Comparison of ENCODE assay signal across 1 cellular context in the genomic region with DNA sequence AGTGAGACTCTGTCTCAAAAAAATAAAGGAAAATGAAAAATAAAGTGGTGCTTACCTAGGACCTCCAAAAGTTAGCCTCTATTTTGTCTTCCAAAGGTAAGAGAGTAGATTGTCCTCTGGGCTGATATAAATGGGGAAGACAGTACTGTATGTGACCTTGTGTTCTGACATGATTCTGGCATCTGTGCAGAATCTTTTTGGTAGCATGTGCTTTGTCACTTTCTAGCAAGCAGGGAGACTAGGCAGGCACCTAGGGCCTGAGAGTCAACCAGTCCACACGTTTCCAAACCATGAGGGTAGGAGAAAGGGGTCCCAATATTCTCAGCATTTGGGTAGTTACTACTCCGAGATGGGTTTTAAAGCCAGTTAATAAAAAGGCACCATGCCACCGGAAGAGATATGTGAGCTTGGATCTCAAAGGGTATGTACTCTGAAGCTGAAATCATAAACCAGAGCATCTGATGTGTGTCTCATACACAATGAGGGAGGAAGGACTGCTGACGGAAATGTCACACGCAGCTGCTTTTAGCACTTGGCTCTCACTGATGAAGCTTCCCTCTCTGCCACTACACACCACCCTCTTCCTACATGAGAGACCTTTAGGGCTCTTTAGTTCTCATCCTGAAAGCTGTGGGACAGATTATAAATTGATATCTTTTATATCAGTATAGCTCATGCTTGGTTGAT.
TF ChIP-seq lines count a peak whose summit lies in the region.

No MANE protein-coding gene starts in this region.

TF ChIP-seq in GM23338, 12 proteins besides CTCF, POLR2A, EP300 and RAD21 (continued from another document):
- TF ChIP-seq, protein P1, sequence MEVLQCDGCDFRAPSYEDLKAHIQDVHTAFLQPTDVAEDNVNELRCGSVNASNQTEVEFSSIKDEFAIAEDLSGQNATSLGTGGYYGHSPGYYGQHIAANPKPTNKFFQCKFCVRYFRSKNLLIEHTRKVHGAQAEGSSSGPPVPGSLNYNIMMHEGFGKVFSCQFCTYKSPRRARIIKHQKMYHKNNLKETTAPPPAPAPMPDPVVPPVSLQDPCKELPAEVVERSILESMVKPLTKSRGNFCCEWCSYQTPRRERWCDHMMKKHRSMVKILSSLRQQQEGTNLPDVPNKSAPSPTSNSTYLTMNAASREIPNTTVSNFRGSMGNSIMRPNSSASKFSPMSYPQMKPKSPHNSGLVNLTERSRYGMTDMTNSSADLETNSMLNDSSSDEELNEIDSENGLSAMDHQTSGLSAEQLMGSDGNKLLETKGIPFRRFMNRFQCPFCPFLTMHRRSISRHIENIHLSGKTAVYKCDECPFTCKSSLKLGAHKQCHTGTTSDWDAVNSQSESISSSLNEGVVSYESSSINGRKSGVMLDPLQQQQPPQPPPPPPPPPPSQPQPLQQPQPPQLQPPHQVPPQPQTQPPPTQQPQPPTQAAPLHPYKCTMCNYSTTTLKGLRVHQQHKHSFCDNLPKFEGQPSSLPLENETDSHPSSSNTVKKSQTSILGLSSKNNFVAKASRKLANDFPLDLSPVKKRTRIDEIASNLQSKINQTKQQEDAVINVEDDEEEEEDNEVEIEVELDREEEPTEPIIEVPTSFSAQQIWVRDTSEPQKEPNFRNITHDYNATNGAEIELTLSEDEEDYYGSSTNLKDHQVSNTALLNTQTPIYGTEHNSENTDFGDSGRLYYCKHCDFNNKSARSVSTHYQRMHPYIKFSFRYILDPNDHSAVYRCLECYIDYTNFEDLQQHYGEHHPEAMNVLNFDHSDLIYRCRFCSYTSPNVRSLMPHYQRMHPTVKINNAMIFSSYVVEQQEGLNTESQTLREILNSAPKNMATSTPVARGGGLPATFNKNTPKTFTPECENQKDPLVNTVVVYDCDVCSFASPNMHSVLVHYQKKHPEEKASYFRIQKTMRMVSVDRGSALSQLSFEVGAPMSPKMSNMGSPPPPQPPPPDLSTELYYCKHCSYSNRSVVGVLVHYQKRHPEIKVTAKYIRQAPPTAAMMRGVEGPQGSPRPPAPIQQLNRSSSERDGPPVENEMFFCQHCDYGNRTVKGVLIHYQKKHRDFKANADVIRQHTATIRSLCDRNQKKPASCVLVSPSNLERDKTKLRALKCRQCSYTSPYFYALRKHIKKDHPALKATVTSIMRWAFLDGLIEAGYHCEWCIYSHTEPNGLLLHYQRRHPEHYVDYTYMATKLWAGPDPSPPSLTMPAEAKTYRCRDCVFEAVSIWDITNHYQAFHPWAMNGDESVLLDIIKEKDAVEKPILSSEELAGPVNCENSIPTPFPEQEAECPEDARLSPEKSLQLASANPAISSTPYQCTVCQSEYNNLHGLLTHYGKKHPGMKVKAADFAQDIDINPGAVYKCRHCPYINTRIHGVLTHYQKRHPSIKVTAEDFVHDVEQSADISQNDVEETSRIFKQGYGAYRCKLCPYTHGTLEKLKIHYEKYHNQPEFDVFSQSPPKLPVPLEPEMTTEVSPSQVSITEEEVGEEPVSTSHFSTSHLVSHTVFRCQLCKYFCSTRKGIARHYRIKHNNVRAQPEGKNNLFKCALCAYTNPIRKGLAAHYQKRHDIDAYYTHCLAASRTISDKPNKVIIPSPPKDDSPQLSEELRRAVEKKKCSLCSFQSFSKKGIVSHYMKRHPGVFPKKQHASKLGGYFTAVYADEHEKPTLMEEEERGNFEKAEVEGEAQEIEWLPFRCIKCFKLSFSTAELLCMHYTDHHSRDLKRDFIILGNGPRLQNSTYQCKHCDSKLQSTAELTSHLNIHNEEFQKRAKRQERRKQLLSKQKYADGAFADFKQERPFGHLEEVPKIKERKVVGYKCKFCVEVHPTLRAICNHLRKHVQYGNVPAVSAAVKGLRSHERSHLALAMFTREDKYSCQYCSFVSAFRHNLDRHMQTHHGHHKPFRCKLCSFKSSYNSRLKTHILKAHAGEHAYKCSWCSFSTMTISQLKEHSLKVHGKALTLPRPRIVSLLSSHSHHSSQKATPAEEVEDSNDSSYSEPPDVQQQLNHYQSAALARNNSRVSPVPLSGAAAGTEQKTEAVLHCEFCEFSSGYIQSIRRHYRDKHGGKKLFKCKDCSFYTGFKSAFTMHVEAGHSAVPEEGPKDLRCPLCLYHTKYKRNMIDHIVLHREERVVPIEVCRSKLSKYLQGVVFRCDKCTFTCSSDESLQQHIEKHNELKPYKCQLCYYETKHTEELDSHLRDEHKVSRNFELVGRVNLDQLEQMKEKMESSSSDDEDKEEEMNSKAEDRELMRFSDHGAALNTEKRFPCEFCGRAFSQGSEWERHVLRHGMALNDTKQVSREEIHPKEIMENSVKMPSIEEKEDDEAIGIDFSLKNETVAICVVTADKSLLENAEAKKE (CRISPR knock-in tag; IDR thresholded peaks at IDR 0.05), result no peak
- TF ChIP-seq, protein P2, sequence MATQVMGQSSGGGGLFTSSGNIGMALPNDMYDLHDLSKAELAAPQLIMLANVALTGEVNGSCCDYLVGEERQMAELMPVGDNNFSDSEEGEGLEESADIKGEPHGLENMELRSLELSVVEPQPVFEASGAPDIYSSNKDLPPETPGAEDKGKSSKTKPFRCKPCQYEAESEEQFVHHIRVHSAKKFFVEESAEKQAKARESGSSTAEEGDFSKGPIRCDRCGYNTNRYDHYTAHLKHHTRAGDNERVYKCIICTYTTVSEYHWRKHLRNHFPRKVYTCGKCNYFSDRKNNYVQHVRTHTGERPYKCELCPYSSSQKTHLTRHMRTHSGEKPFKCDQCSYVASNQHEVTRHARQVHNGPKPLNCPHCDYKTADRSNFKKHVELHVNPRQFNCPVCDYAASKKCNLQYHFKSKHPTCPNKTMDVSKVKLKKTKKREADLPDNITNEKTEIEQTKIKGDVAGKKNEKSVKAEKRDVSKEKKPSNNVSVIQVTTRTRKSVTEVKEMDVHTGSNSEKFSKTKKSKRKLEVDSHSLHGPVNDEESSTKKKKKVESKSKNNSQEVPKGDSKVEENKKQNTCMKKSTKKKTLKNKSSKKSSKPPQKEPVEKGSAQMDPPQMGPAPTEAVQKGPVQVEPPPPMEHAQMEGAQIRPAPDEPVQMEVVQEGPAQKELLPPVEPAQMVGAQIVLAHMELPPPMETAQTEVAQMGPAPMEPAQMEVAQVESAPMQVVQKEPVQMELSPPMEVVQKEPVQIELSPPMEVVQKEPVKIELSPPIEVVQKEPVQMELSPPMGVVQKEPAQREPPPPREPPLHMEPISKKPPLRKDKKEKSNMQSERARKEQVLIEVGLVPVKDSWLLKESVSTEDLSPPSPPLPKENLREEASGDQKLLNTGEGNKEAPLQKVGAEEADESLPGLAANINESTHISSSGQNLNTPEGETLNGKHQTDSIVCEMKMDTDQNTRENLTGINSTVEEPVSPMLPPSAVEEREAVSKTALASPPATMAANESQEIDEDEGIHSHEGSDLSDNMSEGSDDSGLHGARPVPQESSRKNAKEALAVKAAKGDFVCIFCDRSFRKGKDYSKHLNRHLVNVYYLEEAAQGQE (IDR thresholded peaks at IDR 0.05; ENCODE audit: unreplicated experiment), result no peak
- TF ChIP-seq, protein P3, sequence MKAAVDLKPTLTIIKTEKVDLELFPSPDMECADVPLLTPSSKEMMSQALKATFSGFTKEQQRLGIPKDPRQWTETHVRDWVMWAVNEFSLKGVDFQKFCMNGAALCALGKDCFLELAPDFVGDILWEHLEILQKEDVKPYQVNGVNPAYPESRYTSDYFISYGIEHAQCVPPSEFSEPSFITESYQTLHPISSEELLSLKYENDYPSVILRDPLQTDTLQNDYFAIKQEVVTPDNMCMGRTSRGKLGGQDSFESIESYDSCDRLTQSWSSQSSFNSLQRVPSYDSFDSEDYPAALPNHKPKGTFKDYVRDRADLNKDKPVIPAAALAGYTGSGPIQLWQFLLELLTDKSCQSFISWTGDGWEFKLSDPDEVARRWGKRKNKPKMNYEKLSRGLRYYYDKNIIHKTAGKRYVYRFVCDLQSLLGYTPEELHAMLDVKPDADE (IDR thresholded peaks at IDR 0.05), result no peak
- TF ChIP-seq NANOG (IDR thresholded peaks at IDR 0.05; ENCODE audit: borderline replicate concordance), result no peak
- TF ChIP-seq ZNF114 (CRISPR knock-in tag; IDR thresholded peaks at IDR 0.05), result no peak
- TF ChIP-seq EZH2phosphoT487 (IDR thresholded peaks at IDR 0.05; ENCODE audit: unreplicated experiment), result no peak
TF ChIP-seq in GM23338: peak in this region for 0.
